ENCODE assay signal across 8 cellular contexts in the genomic region with DNA sequence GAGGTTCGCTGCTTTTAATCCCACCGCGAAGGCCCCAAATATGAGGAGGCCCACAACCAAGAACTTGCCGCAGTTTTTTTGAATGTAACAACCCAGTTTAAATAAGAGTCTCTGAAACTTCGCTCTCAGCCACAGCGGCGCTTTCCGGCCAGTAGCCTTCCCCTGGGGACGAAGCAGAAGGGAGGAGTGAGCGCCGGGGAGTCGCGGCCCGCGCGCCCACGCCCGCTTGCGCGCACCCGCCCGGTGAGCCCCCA. TPM values are rescaled to one million over a fixed set of nuclear protein-coding genes. Genes with fewer than 3 reads are reported as not detected.
DNase-seq lines count a peak whose midpoint lies in the region; ATAC-seq and TF ChIP-seq lines count a peak whose summit lies in the region.

No MANE protein-coding gene starts in this region.

- ATAC-seq in HG02840 (IDR thresholded peaks at IDR 0.05; ENCODE audit: low FRiP score, unreplicated experiment), result peak; percentile 11
- peak in 1 of 2 donors; percentile 29 for ATAC-seq in naive B cell (ENCODE audit: low read depth in 2 of 2)
- ATAC-seq in HG03039 (IDR thresholded peaks at IDR 0.05; ENCODE audit: unreplicated experiment), result no peak
- no peak for ATAC-seq in GM21515 (IDR thresholded peaks at IDR 0.05; ENCODE audit: unreplicated experiment)

- H3K79me2 ChIP-seq in SU-DHL-6 (ENCODE audit: insufficient read depth, low read length), result peaks cover 55% of the 10 kb centered on the region

- peaks cover 7% of the 10 kb centered on the region; the same call in 1 of the 2 replicates for H4K20me1 ChIP-seq in SU-DHL-6 (ENCODE audit: low read depth, low read length)

- peak overlapping the region; percentile 66 for H2AFZ ChIP-seq in SU-DHL-6 (ENCODE audit: low read depth, low read length, severe bottlenecking)

- H3K27me3 Mint-ChIP-seq in naive B cell, result peaks cover 67 to 79% (median 71%) of the 10 kb centered on the region in 3 donors

- H3K9me3 Mint-ChIP-seq in naive B cell, result peaks cover 0 to 10% (median 2%) of the 10 kb centered on the region in 7 donors

- TF ChIP-seq CTCF in SU-DHL-6 (IDR thresholded peaks at IDR 0.05; ENCODE audit: insufficient read depth, low read length, poor library complexity, severe bottlenecking), result no peak

- peak overlapping the region; percentile 99 for H3K4me2 ChIP-seq in SU-DHL-6 (ENCODE audit: low read depth, low read length, poor library complexity, severe bottlenecking)

- peak overlapping the region; percentile 91 for H3K9ac ChIP-seq in SU-DHL-6 (ENCODE audit: low read length)

- no peaks in the 10 kb centered on the region for H3K27me3 ChIP-seq in SU-DHL-6 (ENCODE audit: low read length)

- DNase-seq in NCI-H524 (lab: John Stamatoyannopoulos, UW), result peak; percentile 67 to 75
- DNase-seq in NCI-H524 treated with DMSO at 0.1 percent for 48 hours (lab: John Stamatoyannopoulos, UW), result no peak
- DNase-seq in epithelial cell of prostate (ENCODE audit: low read depth, low spot score), result no peak
- DNase-seq in naive B cell, result peak; percentile 39

- no peaks in the 10 kb centered on the region for H3K36me3 ChIP-seq in SU-DHL-6 (ENCODE audit: low read length)

- peaks cover 9 to 16% of the 10 kb centered on the region in 2 donors for H3K36me3 Mint-ChIP-seq in naive B cell

- H3F3A ChIP-seq in SU-DHL-6 (ENCODE audit: insufficient read depth), result peaks cover 24% of the 10 kb centered on the region; the same call in 1 of the 2 replicates

- H3K27ac Mint-ChIP-seq in naive B cell, result peak overlapping the region in 3 of 6 donors; percentile 7 to 75 (median 63)

- peaks cover 26 to 41% (median 39%) of the 10 kb centered on the region in 3 donors for H3K4me1 Mint-ChIP-seq in naive B cell

- no peaks in the 10 kb centered on the region for H3K9me2 ChIP-seq in SU-DHL-6 (replicated peaks; ENCODE audit: insufficient read depth, low read length)

- H3K27ac ChIP-seq in SU-DHL-6 (ENCODE audit: low read depth, low read length), result peak overlapping the region; percentile 97
- peak overlapping the region; percentile 67 for H3K27ac ChIP-seq in epithelial cell of prostate

- H3K4me3 ChIP-seq in SU-DHL-6 (ENCODE audit: insufficient read depth, low read length, poor library complexity, severe bottlenecking), result peak overlapping the region; percentile 98

- no peaks in the 10 kb centered on the region for H3K9me3 ChIP-seq in SU-DHL-6 (ENCODE audit: insufficient read depth, low read length)

- peak overlapping the region; percentile 73 to 90 (median 87) for H3K4me3 Mint-ChIP-seq in naive B cell

RNA-seq across cellular contexts. Expression of a gene that starts 10.4 kb away (rescaled TPM):
- 1 to 10 TPM in 5 of 6 donors, under 1 TPM in 1; 0.21 to 8.3 (median 2.4) TPM for polyA plus RNA-seq in naive B cell (ENCODE audit: low read depth in 6 of 6)

Comparison
In these comparisons a context has a peak if more than half of its experiments do, and no peak if none do; other contexts are left out.
1. DNase-seq: peak in NCI-H524 (2 of 2) and naive B cell (single experiment); none in NCI-H524 treated with DMSO at 0.1 percent for 48 hours (single experiment) and epithelial cell of prostate (single experiment).